In genomic region chr11:47269829-47270305, GRCh38 we compare ENCODE assay signal across 8 cellular contexts. TPM values are rescaled to one million over a fixed set of nuclear protein-coding genes. Genes with fewer than 3 reads are reported as not detected.
DNase-seq lines count a peak whose midpoint lies in the region; ATAC-seq and TF ChIP-seq lines count a peak whose summit lies in the region.

TSS of gene MADD (plus strand) at chr11:47270133.

- peaks cover 2% of the 10 kb centered on the region for H3K27me3 Mint-ChIP-seq in IgD-negative memory B cell
- H3K27me3 Mint-ChIP-seq in nephron (ENCODE audit: low read depth) = no peaks in the 10 kb centered on the region
- no peaks in the 10 kb centered on the region for H3K27me3 Mint-ChIP-seq in stimulated activated naive CD8-positive, alpha-beta T cell treated with anti-CD3 and anti-CD28 coated beads, Interleukin-15, Interleukin-2, amounts not matched to agents 100 ng/mL and 50 ng/mL, for 24 hours

- TF ChIP-seq CTCF in Peyer's patch (IDR thresholded peaks at IDR 0.05) (peak in 2 of 6 experiments; percentile 3 to 24), fibroblast of mammary gland (conservative IDR thresholded peaks at IDR 0.05; ENCODE audit: control insufficient read depth, insufficient read depth, low read depth, low read length) (no peak), nephron (IDR thresholded peaks at IDR 0.05; ENCODE audit: unreplicated experiment in 3 of 3) (no peak)

- no peaks in the 10 kb centered on the region for H3K27me3 ChIP-seq in Peyer's patch

- peak; percentile 70 for ATAC-seq in GM21528 (IDR thresholded peaks at IDR 0.05; ENCODE audit: low FRiP score, unreplicated experiment)

- H3K4me1 ChIP-seq in Peyer's patch = peaks cover 0 to 39% (median 18%) of the 10 kb centered on the region in 4 donors

- peak; percentile 92 for DNase-seq in DMS53 (lab: John Stamatoyannopoulos, UW)
- DNase-seq in Peyer's patch = peak; percentile 89 to 95 (median 94)
- DNase-seq in activated T-helper 1 cell treated with anti-CD3 and anti-CD28 coated beads, Interleukin-2, amount 50 U/mL, for 16 hours (ENCODE audit: low read depth in 1 of 2, low spot score in 1 of 2) = peak; percentile 81 to 89
- peak; percentile 74 for DNase-seq in fibroblast of mammary gland (ENCODE audit: low read depth)

- H3K36me3 Mint-ChIP-seq in IgD-negative memory B cell (no peaks in the 10 kb centered on the region), nephron (ENCODE audit: low read depth) (peaks cover 11% of the 10 kb centered on the region)
- peaks cover 5% of the 10 kb centered on the region for H3K36me3 Mint-ChIP-seq in stimulated activated naive CD8-positive, alpha-beta T cell treated with anti-CD3 and anti-CD28 coated beads, Interleukin-15, Interleukin-2, amounts not matched to agents 100 ng/mL and 50 ng/mL, for 24 hours (ENCODE audit: low read depth)

- H3K4me3 Mint-ChIP-seq in IgD-negative memory B cell = peak within 1 kb of the TSS; percentile 87 to 99 (median 94)
- H3K4me3 Mint-ChIP-seq in nephron = peak within 1 kb of the TSS; percentile 82 to 91 (median 90)
- peak within 1 kb of the TSS; percentile 90 for H3K4me3 Mint-ChIP-seq in stimulated activated naive CD8-positive, alpha-beta T cell treated with anti-CD3 and anti-CD28 coated beads, Interleukin-15, Interleukin-2, amounts not matched to agents 100 ng/mL and 50 ng/mL, for 24 hours

- H3K9me3 Mint-ChIP-seq in IgD-negative memory B cell (no peaks in the 10 kb centered on the region), nephron (no peaks in the 10 kb centered on the region)
- no peaks in the 10 kb centered on the region for H3K9me3 Mint-ChIP-seq in stimulated activated naive CD8-positive, alpha-beta T cell treated with anti-CD3 and anti-CD28 coated beads, Interleukin-15, Interleukin-2, amounts not matched to agents 100 ng/mL and 50 ng/mL, for 24 hours

- no peaks in the 10 kb centered on the region for H3K9me3 ChIP-seq in Peyer's patch

- peak within 1 kb of the TSS; percentile 91 to 99 (median 96) for H3K27ac Mint-ChIP-seq in IgD-negative memory B cell
- peak within 1 kb of the TSS; percentile 99 to 100 (median 99) for H3K27ac Mint-ChIP-seq in nephron
- H3K27ac Mint-ChIP-seq in stimulated activated naive CD8-positive, alpha-beta T cell treated with anti-CD3 and anti-CD28 coated beads, Interleukin-15, Interleukin-2, amounts not matched to agents 100 ng/mL and 50 ng/mL, for 24 hours = peak within 1 kb of the TSS; percentile 96

- peaks cover 35 to 48% (median 44%) of the 10 kb centered on the region in 3 donors for H3K4me1 Mint-ChIP-seq in IgD-negative memory B cell
- peaks cover 44% of the 10 kb centered on the region for H3K4me1 Mint-ChIP-seq in nephron
- peaks cover 61% of the 10 kb centered on the region for H3K4me1 Mint-ChIP-seq in stimulated activated naive CD8-positive, alpha-beta T cell treated with anti-CD3 and anti-CD28 coated beads, Interleukin-15, Interleukin-2, amounts not matched to agents 100 ng/mL and 50 ng/mL, for 24 hours (ENCODE audit: low read depth)

- peak; percentile 63 to 72 for TF ChIP-seq POLR2A in Peyer's patch (IDR thresholded peaks at IDR 0.05)

- H3K4me3 ChIP-seq in Peyer's patch = peak within 1 kb of the TSS; percentile 76 to 86 (median 84)
- H3K4me3 ChIP-seq in fibroblast of mammary gland (ENCODE audit: control insufficient read depth, low read depth, low read length) = peak within 1 kb of the TSS; percentile 71

- H3K27ac ChIP-seq in Peyer's patch = peak within 1 kb of the TSS; percentile 94 to 97 (median 96)

- peaks cover 0 to 13% (median 0%) of the 10 kb centered on the region in 3 donors for H3K36me3 ChIP-seq in Peyer's patch

RNA-seq across cellular contexts. Expression of gene MADD, which starts in this region (rescaled TPM):
- polyA plus RNA-seq in IgD-negative memory B cell = 17.5 TPM
- 10 to 100 TPM; 47.8 to 83.2 (median 72.9) TPM for total RNA-seq in Peyer's patch

Comparison
In these comparisons a context has a peak if more than half of its experiments do, and no peak if none do; other contexts are left out.
1. Peak in every context shown above with its lines: DNase-seq, ATAC-seq, H3K4me3 ChIP-seq and H3K27ac ChIP-seq.